8 cellular contexts compared by ENCODE assay signal in the genomic region with DNA sequence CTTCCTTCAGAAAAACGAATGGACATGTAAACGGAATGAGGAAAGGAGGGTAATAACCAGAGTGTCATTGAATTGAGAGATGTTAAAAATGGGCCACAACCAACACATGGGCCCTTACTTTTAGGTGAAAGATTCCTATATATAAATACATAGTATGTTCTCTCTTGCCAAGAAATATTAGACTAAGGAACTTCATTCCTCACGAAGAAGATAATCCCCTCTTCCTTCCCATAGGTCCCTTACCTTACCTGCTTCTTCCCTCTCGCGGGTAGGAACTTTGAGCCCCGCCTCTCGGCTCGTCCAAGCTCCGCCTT. TPM values are rescaled to one million over a fixed set of nuclear protein-coding genes. Genes with fewer than 3 reads are reported as not detected.
DNase-seq lines count a peak whose midpoint lies in the region; ATAC-seq and TF ChIP-seq lines count a peak whose summit lies in the region.

No MANE protein-coding gene starts in this region.

- H2AFZ ChIP-seq in Karpas-422 (ENCODE audit: low read length): peak overlapping the region; percentile 41; the same call in 1 of the 2 replicates

- no peak for TF ChIP-seq CTCF in colonic mucosa (IDR thresholded peaks at IDR 0.05)
- no peak for TF ChIP-seq CTCF in GM10266 (IDR thresholded peaks at IDR 0.05; ENCODE audit: control insufficient read depth, insufficient read depth, low read depth, missing control alignments)

- H3K9me3 ChIP-seq in Karpas-422 (ENCODE audit: low read length) (no peaks in the 10 kb centered on the region), colonic mucosa (no peaks in the 10 kb centered on the region), muscle layer of colon (ENCODE audit: low read length) (no peaks in the 10 kb centered on the region)

- DNase-seq in AG08396 (ENCODE audit: low spot score): peak; percentile 11
- DNase-seq in Karpas-422: no peak
- DNase-seq in colonic mucosa: no peak
- DNase-seq in NCI-H524 (lab: John Stamatoyannopoulos, UW): no peak
- no peak for DNase-seq in LoVo (ENCODE audit: low spot score)
- no peak for DNase-seq in GM10266 (ENCODE audit: extremely low spot score)

- H3K27ac ChIP-seq in Karpas-422 (ENCODE audit: low read length) (no peak overlapping the region), colonic mucosa (peak overlapping the region; percentile 0), muscle layer of colon (ENCODE audit: low read depth, low read length) (no peak overlapping the region)

- H3K9ac ChIP-seq in Karpas-422 (ENCODE audit: low read length) (no peak overlapping the region), colonic mucosa (ENCODE audit: low read depth in 2 of 2, low read length in 2 of 2) (peak overlapping the region; percentile 37 to 84), muscle layer of colon (ENCODE audit: low read length) (peak overlapping the region; percentile 95)

- H3K36me3 ChIP-seq in Karpas-422 (ENCODE audit: insufficient read depth, low read length) (no peaks in the 10 kb centered on the region), colonic mucosa (no peaks in the 10 kb centered on the region), muscle layer of colon (ENCODE audit: insufficient read depth, low read length) (no peaks in the 10 kb centered on the region)

- intact Hi-C loops in colonic mucosa (cut with DNase I): no loop called here

- no peaks in the 10 kb centered on the region for H3K9me2 ChIP-seq in Karpas-422 (replicated peaks; ENCODE audit: insufficient read depth, low read length)

- H3K27me3 ChIP-seq in Karpas-422 (ENCODE audit: low read length) (no peaks in the 10 kb centered on the region), colonic mucosa (no peaks in the 10 kb centered on the region), muscle layer of colon (ENCODE audit: control insufficient read depth in 1 of 2, insufficient read depth in 2 of 2, low read length in 2 of 2) (no peaks in the 10 kb centered on the region)

- H3K4me2 ChIP-seq in Karpas-422 (ENCODE audit: low read depth, low read length, poor library complexity, severe bottlenecking): peak overlapping the region; percentile 82

- ATAC-seq in HG03108 (IDR thresholded peaks at IDR 0.05; ENCODE audit: unreplicated experiment): no peak

- peak overlapping the region; percentile 87; the same call in 1 of the 2 replicates for H3K4me3 ChIP-seq in Karpas-422 (ENCODE audit: low read length)
- peak overlapping the region; percentile 90 for H3K4me3 ChIP-seq in colonic mucosa
- peak overlapping the region; percentile 86 to 94 for H3K4me3 ChIP-seq in muscle layer of colon (ENCODE audit: low read depth in 1 of 2, low read length in 2 of 2)

- peaks cover 24% of the 10 kb centered on the region for H3K4me1 ChIP-seq in Karpas-422 (ENCODE audit: low read length)
- no peaks in the 10 kb centered on the region for H3K4me1 ChIP-seq in colonic mucosa
- H3K4me1 ChIP-seq in muscle layer of colon (ENCODE audit: insufficient read depth, low read length): peaks cover 11% of the 10 kb centered on the region

- H4K20me1 ChIP-seq in Karpas-422 (ENCODE audit: insufficient read depth, low read depth, low read length): no peaks in the 10 kb centered on the region

- peaks cover 30% of the 10 kb centered on the region for H3K79me2 ChIP-seq in Karpas-422 (ENCODE audit: low read length)

RNA-seq across cellular contexts. Expression of gene TBC1D22B, which starts 0.3 kb away (rescaled TPM):
- total RNA-seq in Karpas-422 (2014; rRNA removed; shearing (Covaris generic); ENCODE audit: low replicate concordance): 9.2 and 9.6 TPM in 2 replicates
- total RNA-seq in colonic mucosa: 10 to 100 TPM; 13.3 to 15.2 TPM

RNA-seq across cellular contexts. Expression of gene TMEM217, which starts 0.7 kb away (rescaled TPM):
- total RNA-seq in Karpas-422 (2014; rRNA removed; shearing (Covaris generic); ENCODE audit: low replicate concordance): 0.22 TPM in 1 of 2 replicates, not detected in the other
- 1 to 10 TPM in 1 of 2 donors, under 1 TPM in 1; 0.62 to 1.2 TPM for total RNA-seq in colonic mucosa
